Comparison of ENCODE assay signal across 22 cellular contexts in genomic region chr3:5112043-5112442, GRCh38. TPM values are rescaled to one million over a fixed set of nuclear protein-coding genes. Genes with fewer than 3 reads are reported as not detected.
DNase-seq lines count a peak whose midpoint lies in the region; ATAC-seq and TF ChIP-seq lines count a peak whose summit lies in the region.
"Had no signal": no experiment of that assay in that cellular context is flagged by ENCODE, and none has a peak within 500 bp of the region (broad histone marks: within the 10 kb centered on the region; RNA-seq: fewer than 3 reads in every experiment).

No MANE protein-coding gene starts in this region.

- in situ Hi-C loops in brain microvascular endothelial cell (cut with HindIII; ENCODE audit: low pct_ligation_motif_present, low sequenced_read_pairs), result no loop called here

- no peak overlapping the region for H3K27ac ChIP-seq in brain microvascular endothelial cell
- H3K27ac ChIP-seq: HL-60, KMS-11, RWPE1 had no signal

- H3K4me3 Mint-ChIP-seq in activated naive CD8-positive, alpha-beta T cell treated with anti-CD3 and anti-CD28 coated beads, Interleukin-2, amount 50 U/mL, for 24 hours, result no peak overlapping the region
- H3K4me3 Mint-ChIP-seq in activated naive CD8-positive, alpha-beta T cell treated with anti-CD3 and anti-CD28 coated beads for 36 hours, result no peak overlapping the region
- no peak overlapping the region for H3K4me3 Mint-ChIP-seq in stimulated activated effector memory CD8-positive, alpha-beta T cell treated with anti-CD3 and anti-CD28 coated beads, Interleukin-12 subunit alpha, Interleukin-12 subunit beta, amount 100 ng/mL, for 72 hours
- H3K4me3 Mint-ChIP-seq: IgD-negative memory B cell had no signal

- no peaks in the 10 kb centered on the region for H3K36me3 ChIP-seq in brain microvascular endothelial cell (replicated peaks)

- H3K27ac Mint-ChIP-seq in activated naive CD8-positive, alpha-beta T cell treated with anti-CD3 and anti-CD28 coated beads, Interleukin-2, amount 50 U/mL, for 24 hours, result peak overlapping the region; percentile 19
- no peak overlapping the region for H3K27ac Mint-ChIP-seq in activated naive CD8-positive, alpha-beta T cell treated with anti-CD3 and anti-CD28 coated beads for 36 hours
- peak overlapping the region; percentile 23 for H3K27ac Mint-ChIP-seq in stimulated activated effector memory CD8-positive, alpha-beta T cell treated with anti-CD3 and anti-CD28 coated beads, Interleukin-12 subunit alpha, Interleukin-12 subunit beta, amount 100 ng/mL, for 72 hours
- H3K27ac Mint-ChIP-seq: IgD-negative memory B cell had no signal

- H3K27me3 Mint-ChIP-seq in activated naive CD8-positive, alpha-beta T cell treated with anti-CD3 and anti-CD28 coated beads, Interleukin-2, amount 50 U/mL, for 24 hours, result no peaks in the 10 kb centered on the region
- no peaks in the 10 kb centered on the region for H3K27me3 Mint-ChIP-seq in activated naive CD8-positive, alpha-beta T cell treated with anti-CD3 and anti-CD28 coated beads for 36 hours
- H3K27me3 Mint-ChIP-seq: IgD-negative memory B cell had no signal

- H3K36me3 Mint-ChIP-seq in activated naive CD8-positive, alpha-beta T cell treated with anti-CD3 and anti-CD28 coated beads, Interleukin-2, amount 50 U/mL, for 24 hours (ENCODE audit: low read depth), result no peaks in the 10 kb centered on the region
- no peaks in the 10 kb centered on the region for H3K36me3 Mint-ChIP-seq in activated naive CD8-positive, alpha-beta T cell treated with anti-CD3 and anti-CD28 coated beads for 36 hours
- no peaks in the 10 kb centered on the region for H3K36me3 Mint-ChIP-seq in stimulated activated effector memory CD8-positive, alpha-beta T cell treated with anti-CD3 and anti-CD28 coated beads, Interleukin-12 subunit alpha, Interleukin-12 subunit beta, amount 100 ng/mL, for 72 hours
- H3K36me3 Mint-ChIP-seq: IgD-negative memory B cell had no signal

- no peak for TF ChIP-seq CTCF in brain microvascular endothelial cell (IDR thresholded peaks at IDR 0.05; ENCODE audit: low read depth, low read length, missing control alignments)

- ATAC-seq in activated naive CD8-positive, alpha-beta T cell treated with anti-CD3 and anti-CD28 coated beads, Interleukin-2, amount 50 U/mL, for 24 hours, result peak; percentile 78
- ATAC-seq in HG03378 (IDR thresholded peaks at IDR 0.05; ENCODE audit: unreplicated experiment), result peak; percentile 80
- ATAC-seq in stimulated activated effector memory CD8-positive, alpha-beta T cell treated with anti-CD3 and anti-CD28 coated beads, Interleukin-12 subunit alpha, Interleukin-12 subunit beta, amount 100 ng/mL, for 72 hours, result peak; percentile 58

- H3K4me1 Mint-ChIP-seq in activated naive CD8-positive, alpha-beta T cell treated with anti-CD3 and anti-CD28 coated beads, Interleukin-2, amount 50 U/mL, for 24 hours, result peaks cover 11% of the 10 kb centered on the region
- no peaks in the 10 kb centered on the region for H3K4me1 Mint-ChIP-seq in activated naive CD8-positive, alpha-beta T cell treated with anti-CD3 and anti-CD28 coated beads for 36 hours
- peaks cover 8% of the 10 kb centered on the region for H3K4me1 Mint-ChIP-seq in stimulated activated effector memory CD8-positive, alpha-beta T cell treated with anti-CD3 and anti-CD28 coated beads, Interleukin-12 subunit alpha, Interleukin-12 subunit beta, amount 100 ng/mL, for 72 hours
- H3K4me1 Mint-ChIP-seq: IgD-negative memory B cell had no signal

- no peak for DNase-seq in activated naive CD8-positive, alpha-beta T cell treated with anti-CD3 and anti-CD28 coated beads, Interleukin-2, amount 50 U/mL, for 24 hours
- DNase-seq in activated naive CD8-positive, alpha-beta T cell treated with anti-CD3 and anti-CD28 coated beads for 36 hours, result no peak
- no peak for DNase-seq in stimulated activated effector memory CD8-positive, alpha-beta T cell treated with anti-CD3 and anti-CD28 coated beads, Interleukin-12 subunit alpha, Interleukin-12 subunit beta, amount 100 ng/mL, for 72 hours (ENCODE audit: low spot score in 2 of 2)
- DNase-seq in RKO (ENCODE audit: low spot score) (no peak), NCI-H345 (lab: John Stamatoyannopoulos, UW) (no peak), brain microvascular endothelial cell (no peak)
- DNase-seq: 8988T, ACHN, Calu3, DMS153, DND-41, NCI-H1048, NCI-H1417, NCI-H1694, NCI-H2029 treated with DMSO at 0.1 percent for 48 hours, NCI-H526 treated with DMSO at 0.1 percent for 48 hours, SHP77 had no signal

- no peaks in the 10 kb centered on the region for H3K9me3 Mint-ChIP-seq in activated naive CD8-positive, alpha-beta T cell treated with anti-CD3 and anti-CD28 coated beads, Interleukin-2, amount 50 U/mL, for 24 hours
- H3K9me3 Mint-ChIP-seq in activated naive CD8-positive, alpha-beta T cell treated with anti-CD3 and anti-CD28 coated beads for 36 hours, result no peaks in the 10 kb centered on the region
- no peaks in the 10 kb centered on the region for H3K9me3 Mint-ChIP-seq in stimulated activated effector memory CD8-positive, alpha-beta T cell treated with anti-CD3 and anti-CD28 coated beads, Interleukin-12 subunit alpha, Interleukin-12 subunit beta, amount 100 ng/mL, for 72 hours
- H3K9me3 Mint-ChIP-seq: IgD-negative memory B cell had no signal

- no peaks in the 10 kb centered on the region for H3K27me3 ChIP-seq in brain microvascular endothelial cell (replicated peaks)

- H3K4me3 ChIP-seq in brain microvascular endothelial cell (ENCODE audit: low read depth, low read length), result no peak overlapping the region

RNA-seq across cellular contexts. Expression of gene ARL8B, which starts 10.0 kb away (rescaled TPM):
- total RNA-seq in activated naive CD8-positive, alpha-beta T cell treated with anti-CD3 and anti-CD28 coated beads for 36 hours, result 10 to 100 TPM; 52.7 to 56.3 TPM
